In the genomic region with DNA sequence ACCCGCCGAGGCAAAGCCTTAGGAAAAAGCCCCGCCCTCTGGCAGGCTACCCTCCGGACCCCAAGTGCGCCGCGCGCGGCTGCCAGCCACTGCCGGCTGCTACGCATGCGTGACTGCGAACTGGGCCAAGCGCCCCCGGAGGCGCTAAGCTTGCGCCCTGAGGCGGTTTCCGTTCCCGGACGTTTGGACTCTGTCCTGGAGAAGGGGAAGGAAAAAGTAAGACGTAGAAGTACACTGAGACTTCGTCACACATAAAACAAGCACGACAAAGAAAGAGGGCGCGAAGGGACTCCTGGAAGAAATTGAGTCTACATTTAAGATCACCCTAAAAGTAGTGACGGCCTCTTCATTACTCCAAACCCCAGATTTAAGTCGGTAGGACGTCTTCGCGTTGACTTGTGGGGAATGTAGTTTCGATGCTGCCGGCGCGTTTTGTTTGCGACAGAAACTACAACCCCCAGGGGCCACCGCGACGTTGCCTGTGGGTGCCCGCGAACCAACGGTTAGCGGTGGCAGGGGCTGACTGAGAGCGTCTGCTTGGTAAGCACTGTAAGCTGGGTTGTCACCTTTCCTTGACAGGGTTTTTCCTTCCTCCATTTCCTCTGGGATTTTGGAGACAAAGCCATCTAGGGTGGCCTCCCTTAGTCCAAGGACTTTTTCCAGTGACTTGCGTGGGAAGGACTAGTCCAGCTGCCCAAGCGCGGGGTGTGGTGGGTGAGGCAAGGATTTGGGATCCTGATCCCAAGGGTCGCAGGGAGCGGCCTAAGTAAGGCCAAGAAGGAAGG, we compare ENCODE assay signal across 8 cellular contexts. TPM values are rescaled to one million over a fixed set of nuclear protein-coding genes. Genes with fewer than 3 reads are reported as not detected.
DNase-seq lines count a peak whose midpoint lies in the region; ATAC-seq and TF ChIP-seq lines count a peak whose summit lies in the region.

Gene CEP57L1 (plus strand): TSS at position 472 of the 785 bp plus-strand sequence. CDS start 49,715 bp downstream, outside the sequence.

- H3K36me3 ChIP-seq in prostate gland (no peaks in the 10 kb centered on the region), urinary bladder (ENCODE audit: insufficient read depth) (no peaks in the 10 kb centered on the region)

- no peaks in the 10 kb centered on the region for H3K9me3 ChIP-seq in prostate gland

- peak; percentile 75 for ATAC-seq in GM18498 (IDR thresholded peaks at IDR 0.05; ENCODE audit: unreplicated experiment)
- ATAC-seq in HG02885 (IDR thresholded peaks at IDR 0.05; ENCODE audit: poor library complexity, unreplicated experiment): peak; percentile 76
- peak; percentile 75 for ATAC-seq in left ventricle myocardium superior

- H3K27me3 ChIP-seq in prostate gland (replicated peaks; ENCODE audit: insufficient read depth): no peaks in the 10 kb centered on the region

- H3K4me3 ChIP-seq in prostate gland: peak within 1 kb of the TSS; percentile 50 to 72
- H3K4me3 ChIP-seq in urinary bladder (ENCODE audit: low read depth, low read length): peak within 1 kb of the TSS; percentile 38

- WGBS in prostate gland: under 1% methylated on average over 49 of the region's 49 CpGs
- under 1% methylated on average over 49 of the region's 49 CpGs for WGBS in urinary bladder

- DNase-seq in NCI-H1694 treated with DMSO at 0.1 percent for 48 hours (lab: John Stamatoyannopoulos, UW) (peak; percentile 95), anterior cingulate cortex (lab: John Stamatoyannopoulos, UW) (peak; percentile 82 to 98 (median 95)), left ventricle myocardium superior (peak; percentile 95), prostate gland (ENCODE audit: low spot score) (peak; percentile 93)

- TF ChIP-seq CTCF in prostate gland (IDR thresholded peaks at IDR 0.05): peak in 1 of 4 experiments; percentile 16

- no peaks in the 10 kb centered on the region for H3K4me1 ChIP-seq in prostate gland (replicated peaks)
- no peaks in the 10 kb centered on the region for H3K4me1 ChIP-seq in urinary bladder (ENCODE audit: insufficient read depth)

- TF ChIP-seq POLR2A in prostate gland (IDR thresholded peaks at IDR 0.05): no peak

- H3K27ac ChIP-seq in prostate gland (peak within 1 kb of the TSS; percentile 94 to 98), urinary bladder (ENCODE audit: low read depth) (peak within 1 kb of the TSS; percentile 98)

- intact Hi-C loops in T-helper 2 cell treated with Interferon-gamma antibody and Interleukin-4, amounts not matched to agents 100 ng/mL and 5 ng/mL, for 36 hours (cut with micrococcal nuclease): loop anchor here (1.0 to 5.0 kb wide), 11 partner anchors 86 to 1137 kb away; partner anchors contain the start of genes AK9, ARMC2, CD164 and CDC40
- intact Hi-C loops in left ventricle myocardium superior (cut with micrococcal nuclease): no loop called here
- intact Hi-C loops in prostate gland (cut with DNase I): loop anchor here (2.0 kb wide), 1 partner anchor 288 kb away; the partner anchor contains the start of gene CD164

RNA-seq across cellular contexts. Expression of gene CEP57L1, which starts in this region (rescaled TPM):
- 19.7 and 21.9 TPM in 2 replicates for total RNA-seq in T-helper 2 cell treated with Interferon-gamma antibody and Interleukin-4, amounts not matched to agents 100 ng/mL and 5 ng/mL, for 36 hours
- total RNA-seq in left ventricle myocardium superior (7.3 TPM), prostate gland (10 to 100 TPM in 1 of 2 donors, 1 to 10 TPM in 1; 9.9 to 11.8 TPM), urinary bladder (83.1 TPM)
- polyA plus RNA-seq in urinary bladder: 8.0 TPM

Comparison
In these comparisons a context has a peak if more than half of its experiments do, and no peak if none do; other contexts are left out.
1. Peak in every context shown above with its lines: DNase-seq, ATAC-seq, H3K4me3 ChIP-seq and H3K27ac ChIP-seq.